2 cellular contexts compared by ENCODE assay signal in genomic region chr10:52452600-52453493, GRCh38.
TF ChIP-seq lines count a peak whose summit lies in the region.

No MANE protein-coding gene starts in this region.

TF ChIP-seq in SK-N-SH, 30 proteins besides CTCF, POLR2A, EP300 and RAD21 (continued from another document):
- TF ChIP-seq, protein P1, sequence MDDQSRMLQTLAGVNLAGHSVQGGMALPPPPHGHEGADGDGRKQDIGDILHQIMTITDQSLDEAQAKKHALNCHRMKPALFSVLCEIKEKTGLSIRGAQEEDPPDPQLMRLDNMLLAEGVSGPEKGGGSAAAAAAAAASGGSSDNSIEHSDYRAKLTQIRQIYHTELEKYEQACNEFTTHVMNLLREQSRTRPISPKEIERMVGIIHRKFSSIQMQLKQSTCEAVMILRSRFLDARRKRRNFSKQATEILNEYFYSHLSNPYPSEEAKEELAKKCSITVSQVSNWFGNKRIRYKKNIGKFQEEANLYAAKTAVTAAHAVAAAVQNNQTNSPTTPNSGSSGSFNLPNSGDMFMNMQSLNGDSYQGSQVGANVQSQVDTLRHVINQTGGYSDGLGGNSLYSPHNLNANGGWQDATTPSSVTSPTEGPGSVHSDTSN (IDR thresholded peaks at IDR 0.05), result no peak
- no peak for TF ChIP-seq TAF1 (IDR thresholded peaks at IDR 0.05; ENCODE audit: borderline replicate concordance, low read depth, low read length)
- no peak for TF ChIP-seq SIN3A (IDR thresholded peaks at IDR 0.05; ENCODE audit: borderline replicate concordance, low read depth, low read length)
- TF ChIP-seq GABPA (IDR thresholded peaks at IDR 0.05; ENCODE audit: low read depth), result no peak
- TF ChIP-seq YY1 (IDR thresholded peaks at IDR 0.05; ENCODE audit: low read depth), result no peak
- no peak for TF ChIP-seq ELF1 (IDR thresholded peaks at IDR 0.05)
- no peak for TF ChIP-seq FOXM1 (IDR thresholded peaks at IDR 0.05; ENCODE audit: low read depth)
- TF ChIP-seq JUND (IDR thresholded peaks at IDR 0.05), result no peak
- TF ChIP-seq MXI1 (IDR thresholded peaks at IDR 0.05; ENCODE audit: low read depth, low read length), result no peak

TF ChIP-seq in SK-N-SH treated with all-trans-retinoic acid at 6 μM for 48 hours, 23 proteins besides CTCF, POLR2A, EP300 and RAD21 (continued from another document):
- TF ChIP-seq, protein P2, sequence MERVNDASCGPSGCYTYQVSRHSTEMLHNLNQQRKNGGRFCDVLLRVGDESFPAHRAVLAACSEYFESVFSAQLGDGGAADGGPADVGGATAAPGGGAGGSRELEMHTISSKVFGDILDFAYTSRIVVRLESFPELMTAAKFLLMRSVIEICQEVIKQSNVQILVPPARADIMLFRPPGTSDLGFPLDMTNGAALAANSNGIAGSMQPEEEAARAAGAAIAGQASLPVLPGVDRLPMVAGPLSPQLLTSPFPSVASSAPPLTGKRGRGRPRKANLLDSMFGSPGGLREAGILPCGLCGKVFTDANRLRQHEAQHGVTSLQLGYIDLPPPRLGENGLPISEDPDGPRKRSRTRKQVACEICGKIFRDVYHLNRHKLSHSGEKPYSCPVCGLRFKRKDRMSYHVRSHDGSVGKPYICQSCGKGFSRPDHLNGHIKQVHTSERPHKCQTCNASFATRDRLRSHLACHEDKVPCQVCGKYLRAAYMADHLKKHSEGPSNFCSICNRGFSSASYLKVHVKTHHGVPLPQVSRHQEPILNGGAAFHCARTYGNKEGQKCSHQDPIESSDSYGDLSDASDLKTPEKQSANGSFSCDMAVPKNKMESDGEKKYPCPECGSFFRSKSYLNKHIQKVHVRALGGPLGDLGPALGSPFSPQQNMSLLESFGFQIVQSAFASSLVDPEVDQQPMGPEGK (CRISPR knock-in tag; IDR thresholded peaks at IDR 0.05; ENCODE audit: borderline replicate concordance), result no peak
- TF ChIP-seq BACH2 (CRISPR knock-in tag; IDR thresholded peaks at IDR 0.05; ENCODE audit: borderline replicate concordance), result no peak
- no peak for TF ChIP-seq TSHZ2 (CRISPR knock-in tag; IDR thresholded peaks at IDR 0.05)
- no peak for TF ChIP-seq ISL1 (CRISPR knock-in tag; IDR thresholded peaks at IDR 0.05)
- TF ChIP-seq TOX (CRISPR knock-in tag; IDR thresholded peaks at IDR 0.05; ENCODE audit: borderline replicate concordance), result no peak
- TF ChIP-seq, protein P3, sequence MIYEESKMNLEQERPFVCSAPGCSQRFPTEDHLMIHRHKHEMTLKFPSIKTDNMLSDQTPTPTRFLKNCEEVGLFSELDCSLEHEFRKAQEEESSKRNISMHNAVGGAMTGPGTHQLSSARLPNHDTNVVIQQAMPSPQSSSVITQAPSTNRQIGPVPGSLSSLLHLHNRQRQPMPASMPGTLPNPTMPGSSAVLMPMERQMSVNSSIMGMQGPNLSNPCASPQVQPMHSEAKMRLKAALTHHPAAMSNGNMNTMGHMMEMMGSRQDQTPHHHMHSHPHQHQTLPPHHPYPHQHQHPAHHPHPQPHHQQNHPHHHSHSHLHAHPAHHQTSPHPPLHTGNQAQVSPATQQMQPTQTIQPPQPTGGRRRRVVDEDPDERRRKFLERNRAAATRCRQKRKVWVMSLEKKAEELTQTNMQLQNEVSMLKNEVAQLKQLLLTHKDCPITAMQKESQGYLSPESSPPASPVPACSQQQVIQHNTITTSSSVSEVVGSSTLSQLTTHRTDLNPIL (CRISPR knock-in tag; IDR thresholded peaks at IDR 0.05; ENCODE audit: low read depth), result no peak
- TF ChIP-seq GLIS3 (CRISPR knock-in tag; IDR thresholded peaks at IDR 0.05), result no peak
- TF ChIP-seq CSDC2 (CRISPR knock-in tag; IDR thresholded peaks at IDR 0.05), result no peak
- no peak for TF ChIP-seq ZNF565 (CRISPR knock-in tag; conservative IDR thresholded peaks at IDR 0.05; ENCODE audit: low read depth)
- no peak for TF ChIP-seq ZNF8 (CRISPR knock-in tag; IDR thresholded peaks at IDR 0.05)
- TF ChIP-seq ZFP3 (CRISPR knock-in tag; IDR thresholded peaks at IDR 0.05), result no peak
- no peak for TF ChIP-seq TCF4 (CRISPR knock-in tag; IDR thresholded peaks at IDR 0.05; ENCODE audit: borderline replicate concordance)
- TF ChIP-seq ZNF70 (CRISPR knock-in tag; IDR thresholded peaks at IDR 0.05), result no peak
- TF ChIP-seq PPARA (CRISPR knock-in tag; IDR thresholded peaks at IDR 0.05; ENCODE audit: borderline replicate concordance), result no peak
TF ChIP-seq in SK-N-SH treated with all-trans-retinoic acid at 6 μM for 48 hours: peak in this region for 0.
